ENCODE assay signal across 22 cellular contexts in the genomic region with DNA sequence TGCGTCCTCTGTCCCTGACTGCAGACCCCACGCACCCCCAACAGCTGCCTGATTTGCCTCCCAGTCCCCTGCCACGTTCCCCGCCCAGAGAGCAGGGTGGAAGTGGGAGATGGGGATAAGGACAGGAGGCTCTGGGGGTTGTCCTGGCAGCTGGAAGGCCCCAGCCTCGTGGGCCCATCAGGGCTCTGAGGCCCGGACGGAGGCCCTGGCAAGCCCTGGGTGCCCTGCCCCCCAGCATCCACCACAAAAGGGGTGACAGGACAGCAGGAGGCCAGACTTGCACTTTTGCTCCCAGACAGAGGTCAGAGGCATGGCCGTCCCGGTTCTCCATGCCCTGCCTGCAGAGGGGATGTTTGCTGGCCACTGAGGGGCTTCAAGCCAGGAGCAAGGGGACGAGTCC. TPM values are rescaled to one million over a fixed set of nuclear protein-coding genes. Genes with fewer than 3 reads are reported as not detected.
DNase-seq lines count a peak whose midpoint lies in the region; ATAC-seq, FAIRE-seq and TF ChIP-seq lines count a peak whose summit lies in the region.
"Had no signal": no experiment of that assay in that cellular context is flagged by ENCODE, and none has a peak within 500 bp of the region (broad histone marks: within the 10 kb centered on the region; RNA-seq: fewer than 3 reads in every experiment).

No MANE protein-coding gene starts in this region.

- TF ChIP-seq RAD21 in HepG2 (CRISPR knock-in tag; IDR thresholded peaks at IDR 0.05), result no peak

- no peak for TF ChIP-seq CTCF in CD4-positive, alpha-beta T cell (IDR thresholded peaks at IDR 0.05)
- TF ChIP-seq CTCF in OCI-LY1 (IDR thresholded peaks at IDR 0.05; ENCODE audit: low read length), result no peak
- no peak for TF ChIP-seq CTCF in HepG2 (CRISPR knock-in tag; IDR thresholded peaks at IDR 0.05)
- no peak for TF ChIP-seq CTCF in progenitor cell of endocrine pancreas (IDR thresholded peaks at IDR 0.05; ENCODE audit: unreplicated experiment)

- H3K9me2 ChIP-seq in OCI-LY1 (ENCODE audit: low read depth, low read length), result no peaks in the 10 kb centered on the region

- no peaks in the 10 kb centered on the region for H4K20me1 ChIP-seq in OCI-LY1 (ENCODE audit: insufficient read depth, low read length)
- H4K20me1 ChIP-seq in HepG2 (ENCODE audit: insufficient read depth, low read length), result peaks cover 24% of the 10 kb centered on the region; the same call in 1 of the 2 replicates

- H3K4me1 ChIP-seq in OCI-LY1 (ENCODE audit: insufficient read depth, low read length, severe bottlenecking), result peaks cover 52% of the 10 kb centered on the region
- H3K4me1 ChIP-seq in HepG2 (ENCODE audit: insufficient read depth, low read length), result peaks cover 45% of the 10 kb centered on the region

- in situ Hi-C loops in HepG2 (cut with HindIII; ENCODE audit: extremely low pct_ligation_motif_present, low pct_unique_long_range_greater_than_20kb), result no loop called here

- intact Hi-C loops in CD4-positive, alpha-beta T cell (cut with DNase I, micrococcal nuclease), result no loop called here
- intact Hi-C loops in HepG2 (cut with micrococcal nuclease; ENCODE audit: unreplicated experiment), result no loop called here

- no peak for FAIRE-seq in HepG2 (lab: Jason Lieb, UNC)
- FAIRE-seq: A204.1, GM19239 had no signal

- POLR2A ChIA-PET in CD4-positive, alpha-beta T cell (lab: Charles Lee), result no interaction called here
- POLR2A ChIA-PET in HepG2 (lab: Yijun Ruan, JAX), result no interaction called here

- H3K4me2 ChIP-seq in OCI-LY1 (ENCODE audit: low read length) (no peak overlapping the region; the same call in 1 of the 2 replicates), HepG2 (ENCODE audit: low read depth, low read length) (peak overlapping the region; percentile 88; the same call in 1 of the 2 replicates)

- ATAC-seq in CD4-positive, alpha-beta T cell (ENCODE audit: poor library complexity), result no peak
- ATAC-seq in HepG2, result no peak
- no peak for ATAC-seq in HG03280 (IDR thresholded peaks at IDR 0.05; ENCODE audit: unreplicated experiment)
- no peak for ATAC-seq in left lobe of liver
- ATAC-seq: HCT116, Panc1, Right ventricle myocardium inferior had no signal

- BruUV-seq in HepG2 (replicated peaks; lab: Mats Ljungman, UMichigan), result no TSS peak

- H3K4me3 Mint-ChIP-seq in CD4-positive, alpha-beta T cell, result peak overlapping the region; percentile 25
- no peak overlapping the region for H3K4me3 Mint-ChIP-seq in progenitor cell of endocrine pancreas (ENCODE audit: low read depth)

- WGBS in HepG2 (ENCODE audit: low lambda C conversion rate), result 81% methylated on average over 6 of the region's 10 CpGs

- CTCF ChIA-PET in CD4-positive, alpha-beta T cell (lab: Charles Lee), result no interaction called here
- CTCF ChIA-PET in HepG2 (lab: Yijun Ruan, JAX; ENCODE audit: low intra/inter-chr PET ratio, low total read pairs), result no interaction called here

- H3K4me3 ChIP-seq in OCI-LY1 (ENCODE audit: low read depth, low read length, poor library complexity, severe bottlenecking) (no peak overlapping the region), HepG2 (replicated peaks in 1 of 3; ENCODE audit: insufficient read depth in 1 of 3, low read depth in 2 of 3, low read length in 3 of 3) (peak overlapping the region in 1 of 3 experiments; percentile 32; a peak in 1 of 6 replicates)
- H3K4me3 ChIP-seq: GM23248 had no signal

- H3F3A ChIP-seq in OCI-LY1 (ENCODE audit: insufficient read depth, low read length), result no peaks in the 10 kb centered on the region

- peaks cover 46% of the 10 kb centered on the region for H3K4me1 Mint-ChIP-seq in CD4-positive, alpha-beta T cell (ENCODE audit: low read depth)
- peaks cover 21% of the 10 kb centered on the region for H3K4me1 Mint-ChIP-seq in progenitor cell of endocrine pancreas (ENCODE audit: low read depth)

- H3K9ac ChIP-seq in OCI-LY1 (ENCODE audit: low read length), result no peak overlapping the region; the same call in 1 of the 2 replicates
- H3K9ac ChIP-seq in HepG2 (ENCODE audit: insufficient read depth, low read depth, low read length), result peak overlapping the region; percentile 9; the same call in 1 of the 2 replicates
- H3K9ac ChIP-seq: GM23248 had no signal

- H3K9me3 ChIP-seq in CD4-positive, alpha-beta T cell (ENCODE audit: control insufficient read depth, low read length), result no peaks in the 10 kb centered on the region
- H3K9me3 ChIP-seq in OCI-LY1 (ENCODE audit: low read length), result no peaks in the 10 kb centered on the region
- H3K9me3 ChIP-seq in HepG2 (ENCODE audit: low read length), result no peaks in the 10 kb centered on the region

- no peak overlapping the region for H3K27ac ChIP-seq in CD4-positive, alpha-beta T cell (ENCODE audit: low read depth, low read length)
- peak overlapping the region; percentile 83 for H3K27ac ChIP-seq in OCI-LY1 (ENCODE audit: low read depth, low read length, poor library complexity, severe bottlenecking)
- H3K27ac ChIP-seq in HepG2 (ENCODE audit: extremely low read length, insufficient read depth, low read length), result peak overlapping the region; percentile 30
- H3K27ac ChIP-seq: GM23248 had no signal

- H3K79me2 ChIP-seq in OCI-LY1 (ENCODE audit: insufficient read depth, low read length) (no peaks in the 10 kb centered on the region), HepG2 (ENCODE audit: insufficient read depth, low read length) (peaks cover 56% of the 10 kb centered on the region)

- H3K9me3 Mint-ChIP-seq in CD4-positive, alpha-beta T cell, result no peaks in the 10 kb centered on the region
- no peaks in the 10 kb centered on the region for H3K9me3 Mint-ChIP-seq in progenitor cell of endocrine pancreas (ENCODE audit: low read depth)

- no peaks in the 10 kb centered on the region for H3K36me3 ChIP-seq in OCI-LY1 (ENCODE audit: insufficient read depth, low read length)
- peaks cover 6 to 24% of the 10 kb centered on the region in 2 experiments; a peak in 4 of 5 replicates for H3K36me3 ChIP-seq in HepG2 (replicated peaks in 1 of 2; ENCODE audit: control insufficient read depth in 1 of 2, insufficient read depth in 2 of 2, low read length in 2 of 2)

- H3K27me3 Mint-ChIP-seq in CD4-positive, alpha-beta T cell, result no peaks in the 10 kb centered on the region
- no peaks in the 10 kb centered on the region for H3K27me3 Mint-ChIP-seq in progenitor cell of endocrine pancreas

- TF ChIP-seq EP300 in HepG2 (IDR thresholded peaks at IDR 0.05; ENCODE audit: low read depth in 2 of 2, low read length in 2 of 2), result no peak
- no peak for TF ChIP-seq EP300 in HepG2 (CRISPR knock-in tag; IDR thresholded peaks at IDR 0.05; ENCODE audit: borderline replicate concordance)

- H2AFZ ChIP-seq in OCI-LY1 (ENCODE audit: low read length) (no peak overlapping the region), HepG2 (ENCODE audit: low read length) (no peak overlapping the region)
- H2AFZ ChIP-seq: GM23248 had no signal

- peak overlapping the region; percentile 56 for H3K27ac Mint-ChIP-seq in CD4-positive, alpha-beta T cell
- H3K27ac Mint-ChIP-seq in progenitor cell of endocrine pancreas, result peak overlapping the region; percentile 41

- peaks cover 18% of the 10 kb centered on the region for H3K36me3 Mint-ChIP-seq in CD4-positive, alpha-beta T cell (ENCODE audit: low read depth)
- H3K36me3 Mint-ChIP-seq in progenitor cell of endocrine pancreas (ENCODE audit: insufficient read depth), result no peaks in the 10 kb centered on the region

- DNase-seq in CD4-positive, alpha-beta T cell, result no peak
- DNase-seq in HepG2 (ENCODE audit: low spot score), result no peak
- no peak for DNase-seq in progenitor cell of endocrine pancreas (ENCODE audit: low spot score, unreplicated experiment)
- DNase-seq in Kasumi-1 (lab: John Stamatoyannopoulos, UW), result no peak
- DNase-seq in left lobe of liver (ENCODE audit: low spot score), result no peak
- DNase-seq in activated T-cell treated with anti-CD3 and anti-CD28 coated beads for 4 hours, result no peak
- DNase-seq: C1 segment of cervical spinal cord, DMS79, GM23248, KBM-7, NCI-H1417 treated with DMSO at 0.1 percent for 48 hours, NCI-H1930, NCI-H226, NCI-H524 treated with DMSO at 0.1 percent for 48 hours had no signal

- TF ChIP-seq POLR2A in HepG2 (IDR thresholded peaks at IDR 0.05; ENCODE audit: insufficient read depth in 1 of 2, low read depth in 2 of 2, low read length in 2 of 2), result no peak

- H3K27me3 ChIP-seq in CD4-positive, alpha-beta T cell (ENCODE audit: control insufficient read depth, insufficient read depth, low read length), result no peaks in the 10 kb centered on the region
- H3K27me3 ChIP-seq in OCI-LY1 (ENCODE audit: insufficient read depth, low read length) (no peaks in the 10 kb centered on the region), HepG2 (ENCODE audit: control insufficient read depth in 1 of 2, insufficient read depth in 2 of 2, low read length in 2 of 2) (no peaks in the 10 kb centered on the region)

RNA-seq across cellular contexts. Expression of gene SH3TC1, which starts 4.7 kb away (rescaled TPM):
- total RNA-seq in CD4-positive, alpha-beta T cell, result 100 to 1,000 TPM; 119 to 127 TPM
- total RNA-seq in HepG2 (2016; rRNA removed; fragmentation: Illumina TruSeq; extraction: Trizol) (10.1 and 14.9 TPM in 2 replicates), progenitor cell of endocrine pancreas (11.2 and 12.5 TPM in 2 replicates), left lobe of liver (33.3 TPM)
- 1.8 and 3.0 TPM in 2 replicates for total RNA-seq in HepG2 (2016; cell fraction: cytosol; rRNA removed; fragmentation: Illumina TruSeq; extraction: Trizol; ENCODE audit: low read depth)
- total RNA-seq in HepG2 (2016; cell fraction: insoluble cytoplasmic fraction; rRNA removed; fragmentation: Illumina TruSeq; extraction: Trizol), result 7.9 and 17.3 TPM in 2 replicates
- 5.6 and 6.2 TPM in 2 replicates for total RNA-seq in HepG2 (2016; cell fraction: membrane; rRNA removed; fragmentation: Illumina TruSeq; extraction: Trizol)
- total RNA-seq in HepG2 (2016; cell fraction: nucleus; rRNA removed; fragmentation: Illumina TruSeq; extraction: Trizol), result 22.7 and 23.6 TPM in 2 replicates
- polyA plus RNA-seq in HepG2 (2011; rRNA removed), result 21.8 and 27.0 TPM in 2 replicates
- 12.1 and 19.8 TPM in 2 replicates for polyA plus RNA-seq in HepG2 (2011; cell fraction: cytosol; rRNA removed)
- polyA plus RNA-seq in HepG2 (2011; cell fraction: nucleus; rRNA removed), result 113 and 146 TPM in 2 replicates
- polyA plus RNA-seq in HepG2 (2012), result 12.2 and 22.6 TPM in 2 replicates
- polyA plus RNA-seq in HepG2 (2016; cell fraction: cytosol; fragmentation: Illumina TruSeq; extraction: Trizol; ENCODE audit: low read depth), result 1.3 and 1.5 TPM in 2 replicates
- polyA plus RNA-seq in HepG2 (2016; cell fraction: insoluble cytoplasmic fraction; fragmentation: Illumina TruSeq; extraction: Trizol; ENCODE audit: low read depth), result 6.1 and 6.6 TPM in 2 replicates
- polyA plus RNA-seq in HepG2 (2016; cell fraction: membrane; fragmentation: Illumina TruSeq; extraction: Trizol; ENCODE audit: low read depth), result 2.1 and 2.8 TPM in 2 replicates
- polyA plus RNA-seq in HepG2 (2016; cell fraction: nucleus; fragmentation: Illumina TruSeq; extraction: Trizol; ENCODE audit: insufficient read depth, low read depth), result 26.5 and 29.7 TPM in 2 replicates
- 12.4 and 67.5 TPM in 2 replicates for polyA minus RNA-seq in HepG2 (2011; rRNA and poly(A)+ RNA removed; ENCODE audit: low replicate concordance)
- polyA minus RNA-seq in HepG2 (2011; cell fraction: cytosol; rRNA and poly(A)+ RNA removed), result 18.2 and 19.5 TPM in 2 replicates
- polyA minus RNA-seq in HepG2 (2011; cell fraction: nucleus; rRNA and poly(A)+ RNA removed), result 76.5 and 77.0 TPM in 2 replicates
- total RNA-seq: G401 had no signal

RNA-seq across cellular contexts. Expression of gene ABLIM2, which starts 45.2 kb away (rescaled TPM):
- total RNA-seq in CD4-positive, alpha-beta T cell, result 1 to 10 TPM; 2.5 to 2.7 TPM
- total RNA-seq in HepG2 (2016; rRNA removed; fragmentation: Illumina TruSeq; extraction: Trizol), result 0.18 and 0.20 TPM in 2 replicates
- not detected in 2 replicates for total RNA-seq in HepG2 (2016; cell fraction: cytosol; rRNA removed; fragmentation: Illumina TruSeq; extraction: Trizol; ENCODE audit: low read depth)
- not detected in 2 replicates for total RNA-seq in HepG2 (2016; cell fraction: insoluble cytoplasmic fraction; rRNA removed; fragmentation: Illumina TruSeq; extraction: Trizol)
- not detected in 2 replicates for total RNA-seq in HepG2 (2016; cell fraction: membrane; rRNA removed; fragmentation: Illumina TruSeq; extraction: Trizol)
- total RNA-seq in HepG2 (2016; cell fraction: nucleus; rRNA removed; fragmentation: Illumina TruSeq; extraction: Trizol), result not detected in 2 replicates
- 0.37 and 0.42 TPM in 2 replicates for polyA plus RNA-seq in HepG2 (2011; rRNA removed)
- 0.35 and 0.46 TPM in 2 replicates for polyA plus RNA-seq in HepG2 (2011; cell fraction: cytosol; rRNA removed)
- 0.33 and 0.34 TPM in 2 replicates for polyA plus RNA-seq in HepG2 (2011; cell fraction: nucleus; rRNA removed)
- 0.15 and 0.24 TPM in 2 replicates for polyA plus RNA-seq in HepG2 (2012)
- not detected in 2 replicates for polyA plus RNA-seq in HepG2 (2016; cell fraction: cytosol; fragmentation: Illumina TruSeq; extraction: Trizol; ENCODE audit: low read depth)
- polyA plus RNA-seq in HepG2 (2016; cell fraction: insoluble cytoplasmic fraction; fragmentation: Illumina TruSeq; extraction: Trizol; ENCODE audit: low read depth), result not detected in 2 replicates
- 0.11 TPM in 1 of 2 replicates, not detected in the other for polyA plus RNA-seq in HepG2 (2016; cell fraction: membrane; fragmentation: Illumina TruSeq; extraction: Trizol; ENCODE audit: low read depth)
- not detected in 2 replicates for polyA plus RNA-seq in HepG2 (2016; cell fraction: nucleus; fragmentation: Illumina TruSeq; extraction: Trizol; ENCODE audit: insufficient read depth, low read depth)
- polyA minus RNA-seq in HepG2 (2011; rRNA and poly(A)+ RNA removed; ENCODE audit: low replicate concordance), result 2.2 and 7.6 TPM in 2 replicates
- polyA minus RNA-seq in HepG2 (2011; cell fraction: cytosol; rRNA and poly(A)+ RNA removed), result 0.49 TPM in 1 of 2 replicates, not detected in the other
- 0.12 and 0.52 TPM in 2 replicates for polyA minus RNA-seq in HepG2 (2011; cell fraction: nucleus; rRNA and poly(A)+ RNA removed)
- 5.7 and 7.5 TPM in 2 replicates for total RNA-seq in progenitor cell of endocrine pancreas
- 3.6 TPM for total RNA-seq in left lobe of liver
- total RNA-seq: GM23248 had no signal
- polyA plus RNA-seq: GM23248 had no signal
